Comparison of ENCODE assay signal across 8 cellular contexts in the genomic region with DNA sequence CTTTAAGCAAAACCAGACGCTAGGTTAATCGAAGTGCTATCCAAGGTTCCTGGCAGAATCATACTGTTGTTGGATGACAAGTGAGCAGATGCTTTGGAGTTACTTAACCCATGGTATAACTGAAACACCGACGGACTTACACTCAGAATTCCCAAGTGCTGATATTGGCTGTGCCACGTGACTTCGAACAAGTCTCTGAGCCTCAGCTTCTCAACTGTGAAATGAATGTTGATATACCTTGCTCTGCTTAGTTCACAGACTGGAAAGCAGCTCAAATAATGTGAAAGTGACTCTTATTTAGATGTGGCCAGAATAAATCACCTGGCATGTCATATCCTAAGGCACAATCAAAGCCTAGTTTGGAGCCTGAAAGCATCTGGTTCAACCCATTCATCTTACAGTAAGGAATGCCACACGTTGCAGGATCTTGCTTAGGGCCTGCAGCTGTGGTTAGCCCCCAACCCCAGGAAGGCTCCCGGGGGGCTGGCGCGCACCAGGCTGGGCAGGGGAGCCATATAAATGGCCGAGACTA. TPM values are rescaled to one million over a fixed set of nuclear protein-coding genes. Genes with fewer than 3 reads are reported as not detected.
A peak's percentile ranks its signal among the peaks of the same experiment; 100 is the strongest.
DNase-seq lines count a peak whose midpoint lies in the region; ATAC-seq and TF ChIP-seq lines count a peak whose summit lies in the region.

No MANE protein-coding gene starts in this region.

- H3K36me3 Mint-ChIP-seq in CD4-positive, alpha-beta T cell (ENCODE audit: low read depth) = peaks cover 34% of the 10 kb centered on the region
- peaks cover 28% of the 10 kb centered on the region for H3K36me3 Mint-ChIP-seq in nephron progenitor cell (ENCODE audit: low read depth)

- no peaks in the 10 kb centered on the region for H3K9me3 ChIP-seq in CD4-positive, alpha-beta T cell (ENCODE audit: control insufficient read depth, low read length)
- H3K9me3 ChIP-seq in MG63 = no peaks in the 10 kb centered on the region

- TF ChIP-seq CTCF in CD4-positive, alpha-beta T cell (IDR thresholded peaks at IDR 0.05) = no peak
- TF ChIP-seq CTCF in dorsolateral prefrontal cortex (IDR thresholded peaks at IDR 0.05 in 54 of 56, conservative IDR thresholded peaks at IDR 0.05 in 2 of 56; ENCODE audit: low read depth in 1 of 56, partially characterized antibody in 56 of 56) (no peak), nephron progenitor cell (IDR thresholded peaks at IDR 0.05) (no peak)

- H3K4me3 ChIP-seq in MG63 (peak overlapping the region; percentile 80), dorsolateral prefrontal cortex (peak overlapping the region; percentile 54 to 99 (median 94))

- H3K27ac Mint-ChIP-seq in CD4-positive, alpha-beta T cell = peak overlapping the region; percentile 75
- no peak overlapping the region for H3K27ac Mint-ChIP-seq in nephron progenitor cell

- H3K27ac ChIP-seq in CD4-positive, alpha-beta T cell (ENCODE audit: low read depth, low read length) = no peak overlapping the region
- peak overlapping the region in 40 of 59 donors; percentile 2 to 93 (median 78) for H3K27ac ChIP-seq in dorsolateral prefrontal cortex

- CTCF ChIA-PET in CD4-positive, alpha-beta T cell (lab: Charles Lee) = no interaction called here

- H3K4me1 Mint-ChIP-seq in CD4-positive, alpha-beta T cell (ENCODE audit: low read depth) = peaks cover 60% of the 10 kb centered on the region
- H3K4me1 Mint-ChIP-seq in nephron progenitor cell = peaks cover 21% of the 10 kb centered on the region

- POLR2A ChIA-PET in CD4-positive, alpha-beta T cell (lab: Charles Lee) = interaction anchor here (0.5 to 1.7 kb wide), 4 partner anchors 49 to 899 kb away, joined by 3 to 6 read pairs (median 4); partner anchors contain the start of genes CNOT8, FAM114A2 and MFAP3

- H3K4me3 Mint-ChIP-seq in CD4-positive, alpha-beta T cell = peak overlapping the region; percentile 91
- H3K4me3 Mint-ChIP-seq in nephron progenitor cell = peak overlapping the region; percentile 92

- no peak for DNase-seq in CD4-positive, alpha-beta T cell
- no peak for DNase-seq in MG63
- DNase-seq in dorsolateral prefrontal cortex = no peak
- no peak for DNase-seq in nephron progenitor cell
- no peak for DNase-seq in HCEC 1CT
- DNase-seq in UCSD-AML1 (lab: John Stamatoyannopoulos, UW; ENCODE audit: unreplicated experiment) = no peak
- no peak for DNase-seq in activated CD8-positive, alpha-beta memory T cell treated with anti-CD3 and anti-CD28 coated beads, Interleukin-2, amount 50 U/mL, for 48 hours
- DNase-seq in GOT3 (lab: John Stamatoyannopoulos, UW) = no peak

- peaks cover 28% of the 10 kb centered on the region for H3K36me3 ChIP-seq in MG63

- intact Hi-C loops in CD4-positive, alpha-beta T cell (cut with DNase I, micrococcal nuclease) = loop anchor here in 1 of 2 experiments (2.0 to 5.0 kb wide), 3 partner anchors 178 to 895 kb away; partner anchors contain the start of gene SAP30L
- intact Hi-C loops in dorsolateral prefrontal cortex (cut with DNase I) = loop anchor here in 1 of 2 donors (5.0 kb wide), 1 partner anchor 80 kb away; the partner anchor contains the start of gene CNOT8

- no peaks in the 10 kb centered on the region for H3K27me3 ChIP-seq in CD4-positive, alpha-beta T cell (ENCODE audit: control insufficient read depth, insufficient read depth, low read length)
- no peaks in the 10 kb centered on the region for H3K27me3 ChIP-seq in MG63
- no peaks in the 10 kb centered on the region for H3K27me3 ChIP-seq in dorsolateral prefrontal cortex

- ATAC-seq in CD4-positive, alpha-beta T cell (ENCODE audit: poor library complexity) = no peak

- no peaks in the 10 kb centered on the region for H3K27me3 Mint-ChIP-seq in CD4-positive, alpha-beta T cell
- H3K27me3 Mint-ChIP-seq in nephron progenitor cell (ENCODE audit: low read depth, poor library complexity) = no peaks in the 10 kb centered on the region

- no peaks in the 10 kb centered on the region for H3K9me3 Mint-ChIP-seq in CD4-positive, alpha-beta T cell
- no peaks in the 10 kb centered on the region for H3K9me3 Mint-ChIP-seq in nephron progenitor cell

RNA-seq across cellular contexts. Expression of gene GEMIN5, which starts 0.8 kb away (rescaled TPM):
- total RNA-seq in CD4-positive, alpha-beta T cell = 1 to 10 TPM; 2.7 to 3.7 TPM
- 36.9 and 39.6 TPM in 2 replicates for total RNA-seq in MG63 (2014; rRNA removed; shearing (Covaris generic); ENCODE audit: low replicate concordance)
- total RNA-seq in dorsolateral prefrontal cortex = 10 to 100 TPM; 11.2 to 25.6 (median 17.6) TPM

RNA-seq across cellular contexts. Expression of gene MRPL22, which starts 3.6 kb away (rescaled TPM):
- 10 to 100 TPM; 29.9 to 30.2 TPM for total RNA-seq in CD4-positive, alpha-beta T cell
- 57.4 and 104 TPM in 2 replicates for total RNA-seq in MG63 (2014; rRNA removed; shearing (Covaris generic); ENCODE audit: low replicate concordance)
- total RNA-seq in dorsolateral prefrontal cortex = 10 to 100 TPM; 21.8 to 47.2 (median 35.2) TPM
